11 cellular contexts compared by ENCODE assay signal in genomic region chr22:25494774-25495173, GRCh38.
A peak's percentile ranks its signal among the peaks of the same experiment; 100 is the strongest.
DNase-seq lines count a peak whose midpoint lies in the region; ATAC-seq lines count a peak whose summit lies in the region.
"Had no signal": no experiment of that assay in that cellular context is flagged by ENCODE, and none has a peak within 500 bp of the region (broad histone marks: within the 10 kb centered on the region; RNA-seq: fewer than 3 reads in every experiment).

No MANE protein-coding gene starts in this region.

- no peaks in the 10 kb centered on the region for H3K9me3 Mint-ChIP-seq in activated CD8-positive, alpha-beta memory T cell treated with anti-CD3 and anti-CD28 coated beads, Interleukin-2, amount 10 ng/mL, durations not matched to agents 7 days and 5 days (ENCODE audit: low read depth)
- no peaks in the 10 kb centered on the region for H3K9me3 Mint-ChIP-seq in stimulated activated naive CD8-positive, alpha-beta T cell treated with anti-CD3 and anti-CD28 coated beads, Interleukin-15, amount 100 ng/mL, for 72 hours

- intact Hi-C loops in sciatic nerve (cut with DNase I), result no loop called here

- CTCF ChIA-PET in activated CD8-positive, alpha-beta memory T cell treated with anti-CD3 and anti-CD28 coated beads, Interleukin-2, amount 10 ng/mL, durations not matched to agents 7 days and 5 days (lab: Charles Lee), result interaction anchor here (1.4 to 1.6 kb wide), 2 partner anchors 47 to 278 kb away, joined by 3 to 4 read pairs; no protein-coding TSS in a partner anchor

- peaks cover 13% of the 10 kb centered on the region for H3K4me1 Mint-ChIP-seq in activated CD8-positive, alpha-beta memory T cell treated with anti-CD3 and anti-CD28 coated beads, Interleukin-2, amount 10 ng/mL, durations not matched to agents 7 days and 5 days
- peaks cover 34% of the 10 kb centered on the region for H3K4me1 Mint-ChIP-seq in stimulated activated naive CD8-positive, alpha-beta T cell treated with anti-CD3 and anti-CD28 coated beads, Interleukin-15, amount 100 ng/mL, for 72 hours

- DNase-seq in activated CD8-positive, alpha-beta memory T cell treated with anti-CD3 and anti-CD28 coated beads, Interleukin-2, amount 10 ng/mL, durations not matched to agents 7 days and 5 days, result no peak
- DNase-seq in activated CD8-positive, alpha-beta memory T cell treated with anti-CD3 and anti-CD28 coated beads, Interleukin-2, amount 50 U/mL, for 4 hours, result no peak
- DNase-seq in OCI-M1 (lab: John Stamatoyannopoulos, UW) (peak; percentile 93), sciatic nerve (ENCODE audit: low spot score) (no peak), NCI-H146 treated with DMSO at 0.1 percent for 48 hours (lab: John Stamatoyannopoulos, UW; ENCODE audit: unreplicated experiment) (no peak), NCI-H446 treated with DMSO at 0.1 percent for 48 hours (lab: John Stamatoyannopoulos, UW) (no peak)
- DNase-seq in stimulated activated naive CD8-positive, alpha-beta T cell treated with anti-CD3 and anti-CD28 coated beads, Interleukin-15, amount 100 ng/mL, for 72 hours, result no peak
- DNase-seq: activated CD4-positive, CD25-positive, alpha-beta regulatory T cell treated with anti-CD3 and anti-CD28 coated beads, Interleukin-2, amount 50 U/mL, for 72 hours; esophagus squamous epithelium; islet precursor cell had no signal

- peaks cover 19% of the 10 kb centered on the region for H3K36me3 Mint-ChIP-seq in activated CD8-positive, alpha-beta memory T cell treated with anti-CD3 and anti-CD28 coated beads, Interleukin-2, amount 10 ng/mL, durations not matched to agents 7 days and 5 days

- no peaks in the 10 kb centered on the region for H3K27me3 Mint-ChIP-seq in activated CD8-positive, alpha-beta memory T cell treated with anti-CD3 and anti-CD28 coated beads, Interleukin-2, amount 10 ng/mL, durations not matched to agents 7 days and 5 days
- peaks cover 34% of the 10 kb centered on the region for H3K27me3 Mint-ChIP-seq in stimulated activated naive CD8-positive, alpha-beta T cell treated with anti-CD3 and anti-CD28 coated beads, Interleukin-15, amount 100 ng/mL, for 72 hours

- H3K4me3 Mint-ChIP-seq in activated CD8-positive, alpha-beta memory T cell treated with anti-CD3 and anti-CD28 coated beads, Interleukin-2, amount 10 ng/mL, durations not matched to agents 7 days and 5 days, result no peak overlapping the region
- H3K4me3 Mint-ChIP-seq in stimulated activated naive CD8-positive, alpha-beta T cell treated with anti-CD3 and anti-CD28 coated beads, Interleukin-15, amount 100 ng/mL, for 72 hours, result no peak overlapping the region

- no peak for ATAC-seq in activated CD8-positive, alpha-beta memory T cell treated with anti-CD3 and anti-CD28 coated beads, Interleukin-2, amount 10 ng/mL, durations not matched to agents 7 days and 5 days
- ATAC-seq in HG02981 (IDR thresholded peaks at IDR 0.05; ENCODE audit: unreplicated experiment) (peak; percentile 72), sciatic nerve (no peak)
- peak; percentile 58 for ATAC-seq in stimulated activated naive CD8-positive, alpha-beta T cell treated with anti-CD3 and anti-CD28 coated beads, Interleukin-15, amount 100 ng/mL, for 72 hours

- H3K27ac Mint-ChIP-seq in activated CD8-positive, alpha-beta memory T cell treated with anti-CD3 and anti-CD28 coated beads, Interleukin-2, amount 10 ng/mL, durations not matched to agents 7 days and 5 days, result peak overlapping the region; percentile 13
- no peak overlapping the region for H3K27ac Mint-ChIP-seq in stimulated activated naive CD8-positive, alpha-beta T cell treated with anti-CD3 and anti-CD28 coated beads, Interleukin-15, amount 100 ng/mL, for 72 hours

Comparison
In these comparisons a context has a peak if more than half of its experiments do, and no peak if none do; other contexts are left out.
1. ATAC-seq: peak in HG02981 (single experiment) and stimulated activated naive CD8-positive, alpha-beta T cell treated with anti-CD3 and anti-CD28 coated beads, Interleukin-15, amount 100 ng/mL, for 72 hours (single experiment); none in activated CD8-positive, alpha-beta memory T cell treated with anti-CD3 and anti-CD28 coated beads, Interleukin-2, amount 10 ng/mL, durations not matched to agents 7 days and 5 days (single experiment) and sciatic nerve (single experiment).